In genomic region chrX:53630261-53630660, GRCh38 we compare ENCODE assay signal across 21 cellular contexts. TPM values are rescaled to one million over a fixed set of nuclear protein-coding genes. Genes with fewer than 3 reads are reported as not detected.
A peak's percentile ranks its signal among the peaks of the same experiment; 100 is the strongest.
DNase-seq lines count a peak whose midpoint lies in the region; ATAC-seq and TF ChIP-seq lines count a peak whose summit lies in the region.
"Had no signal": no experiment of that assay in that cellular context is flagged by ENCODE, and none has a peak within 500 bp of the region (broad histone marks: within the 10 kb centered on the region; RNA-seq: fewer than 3 reads in every experiment).

No MANE protein-coding gene starts in this region.

- no CpG with 5 or more reads among the region's 4 CpGs for WGBS in trophoblast cell (ENCODE audit: extremely low coverage, insufficient coverage, insufficient read length)

- H2AFZ ChIP-seq in trophoblast cell (ENCODE audit: insufficient read depth, low read length, poor library complexity), result no peak overlapping the region

- no peak for TF ChIP-seq CTCF in nephron (IDR thresholded peaks at IDR 0.05; ENCODE audit: unreplicated experiment in 3 of 3)

- H3K27me3 ChIP-seq in trophoblast cell (ENCODE audit: insufficient read depth, low read length), result no peaks in the 10 kb centered on the region

- H3K79me1 ChIP-seq in trophoblast cell (ENCODE audit: low read length), result no peaks in the 10 kb centered on the region

- no peaks in the 10 kb centered on the region for H3K9me3 ChIP-seq in T-helper 17 cell (ENCODE audit: control insufficient read depth, low read length, poor library complexity, severe bottlenecking)
- no peaks in the 10 kb centered on the region for H3K9me3 ChIP-seq in trophoblast cell (ENCODE audit: insufficient read depth, low read depth, low read length)

- no peaks in the 10 kb centered on the region for H3K79me2 ChIP-seq in trophoblast cell (ENCODE audit: control insufficient read depth, insufficient read depth, low read length, poor library complexity)

- H2AK5ac ChIP-seq in trophoblast cell (ENCODE audit: low read length), result no peak overlapping the region

- H3K4me3 Mint-ChIP-seq in stimulated activated naive CD8-positive, alpha-beta T cell treated with anti-CD3 and anti-CD28 coated beads, Interleukin-15, Interleukin-2, amounts not matched to agents 100 ng/mL and 50 ng/mL, for 24 hours, result no peak overlapping the region
- no peak overlapping the region for H3K4me3 Mint-ChIP-seq in T-helper 17 cell
- H3K4me3 Mint-ChIP-seq in nephron, result no peak overlapping the region
- H3K4me3 Mint-ChIP-seq: CD4-positive, CD25-positive, alpha-beta regulatory T cell had no signal

- no peak for ATAC-seq in stimulated activated naive CD8-positive, alpha-beta T cell treated with anti-CD3 and anti-CD28 coated beads, Interleukin-15, Interleukin-2, amounts not matched to agents 100 U/mL and 50 U/mL, for 24 hours
- no peak for ATAC-seq in T-helper 17 cell
- no peak for ATAC-seq in HG03097 (IDR thresholded peaks at IDR 0.05; ENCODE audit: low FRiP score, unreplicated experiment)
- no peak for ATAC-seq in HG02623 (IDR thresholded peaks at IDR 0.05; ENCODE audit: unreplicated experiment)
- ATAC-seq: HCT116 had no signal

- no peaks in the 10 kb centered on the region for H3K9me3 Mint-ChIP-seq in stimulated activated naive CD8-positive, alpha-beta T cell treated with anti-CD3 and anti-CD28 coated beads, Interleukin-15, Interleukin-2, amounts not matched to agents 100 ng/mL and 50 ng/mL, for 24 hours
- H3K9me3 Mint-ChIP-seq in nephron, result no peaks in the 10 kb centered on the region
- H3K9me3 Mint-ChIP-seq: CD4-positive, CD25-positive, alpha-beta regulatory T cell had no signal

- H4K12ac ChIP-seq in trophoblast cell (ENCODE audit: low read depth, low read length), result no peak overlapping the region

- H4K91ac ChIP-seq in trophoblast cell (ENCODE audit: low read depth, low read length), result no peak overlapping the region

- DNase-seq in stimulated activated naive CD8-positive, alpha-beta T cell treated with anti-CD3 and anti-CD28 coated beads, Interleukin-15, Interleukin-2, amounts not matched to agents 100 U/mL and 50 U/mL, for 24 hours, result no peak
- DNase-seq in T-helper 17 cell, result no peak
- no peak for DNase-seq in trophoblast cell
- DNase-seq: CD4-positive, CD25-positive, alpha-beta regulatory T cell; DMS 273 treated with DMSO at 0.1 percent for 48 hours; DMS79 treated with DMSO at 0.1 percent for 48 hours; Karpas-422; MV-4-11; NCI-H1105 treated with DMSO at 0.1 percent for 48 hours; NCI-H2029 treated with DMSO at 0.1 percent for 48 hours; NCI-H510A treated with DMSO at 0.1 percent for 48 hours; NCI-H774; NK-92 treated with Interleukin-12 subunit alpha and Interleukin-12 subunit beta, amount 100 ng/mL, for 24 hours; SHP77 treated with DMSO at 0.1 percent for 48 hours had no signal

- no peak overlapping the region for H3K4ac ChIP-seq in trophoblast cell (ENCODE audit: low read depth, low read length)

- H4K8ac ChIP-seq in trophoblast cell (ENCODE audit: low read depth, low read length), result no peak overlapping the region

- H3K23ac ChIP-seq in trophoblast cell (ENCODE audit: low read length), result no peak overlapping the region

- no peak overlapping the region for H3K27ac ChIP-seq in trophoblast cell (ENCODE audit: low read depth, low read length)
- H3K27ac ChIP-seq: RWPE1, SK-N-MC had no signal

- no peaks in the 10 kb centered on the region for H3K27me3 Mint-ChIP-seq in stimulated activated naive CD8-positive, alpha-beta T cell treated with anti-CD3 and anti-CD28 coated beads, Interleukin-15, Interleukin-2, amounts not matched to agents 100 ng/mL and 50 ng/mL, for 24 hours
- H3K27me3 Mint-ChIP-seq in T-helper 17 cell (no peaks in the 10 kb centered on the region), nephron (ENCODE audit: low read depth) (no peaks in the 10 kb centered on the region)
- H3K27me3 Mint-ChIP-seq: CD4-positive, CD25-positive, alpha-beta regulatory T cell had no signal

- no peak overlapping the region for H3K4me2 ChIP-seq in trophoblast cell (ENCODE audit: low read length)

- no peaks in the 10 kb centered on the region for H3K4me1 ChIP-seq in trophoblast cell (ENCODE audit: control insufficient read depth in 1 of 2, insufficient read depth in 2 of 2, low read length in 2 of 2)

- no peak overlapping the region for H2BK12ac ChIP-seq in trophoblast cell (ENCODE audit: low read length)

- H3K36me3 Mint-ChIP-seq in stimulated activated naive CD8-positive, alpha-beta T cell treated with anti-CD3 and anti-CD28 coated beads, Interleukin-15, Interleukin-2, amounts not matched to agents 100 ng/mL and 50 ng/mL, for 24 hours (ENCODE audit: low read depth), result peaks cover 78% of the 10 kb centered on the region
- H3K36me3 Mint-ChIP-seq in T-helper 17 cell (ENCODE audit: low read depth) (no peaks in the 10 kb centered on the region), nephron (ENCODE audit: low read depth) (peaks cover 85% of the 10 kb centered on the region)

- H2BK120ac ChIP-seq in trophoblast cell (ENCODE audit: insufficient read depth, low read length, poor library complexity), result no peak overlapping the region

- H3K14ac ChIP-seq in trophoblast cell (ENCODE audit: low read length), result no peak overlapping the region

- no peak overlapping the region for H3K4me3 ChIP-seq in trophoblast cell (ENCODE audit: low read depth, low read length)
- H3K4me3 ChIP-seq: SK-N-MC had no signal

- peak overlapping the region; percentile 16 for H3K27ac Mint-ChIP-seq in stimulated activated naive CD8-positive, alpha-beta T cell treated with anti-CD3 and anti-CD28 coated beads, Interleukin-15, Interleukin-2, amounts not matched to agents 100 ng/mL and 50 ng/mL, for 24 hours
- H3K27ac Mint-ChIP-seq in T-helper 17 cell (peak overlapping the region; percentile 49), nephron (peak overlapping the region in 2 of 3 experiments; percentile 44 to 69)
- H3K27ac Mint-ChIP-seq: CD4-positive, CD25-positive, alpha-beta regulatory T cell had no signal

- no peak overlapping the region for H3K9ac ChIP-seq in trophoblast cell (ENCODE audit: low read length)

- no peaks in the 10 kb centered on the region for H3K4me1 Mint-ChIP-seq in stimulated activated naive CD8-positive, alpha-beta T cell treated with anti-CD3 and anti-CD28 coated beads, Interleukin-15, Interleukin-2, amounts not matched to agents 100 ng/mL and 50 ng/mL, for 24 hours (ENCODE audit: low read depth)
- H3K4me1 Mint-ChIP-seq in T-helper 17 cell (no peaks in the 10 kb centered on the region), nephron (no peaks in the 10 kb centered on the region)

- no peak overlapping the region for H2BK5ac ChIP-seq in trophoblast cell (ENCODE audit: low read depth, low read length, poor library complexity)

- no peak overlapping the region for H3K18ac ChIP-seq in trophoblast cell (ENCODE audit: low read length)

- peaks cover 8 to 23% of the 10 kb centered on the region in 2 experiments for H3K36me3 ChIP-seq in trophoblast cell (ENCODE audit: control insufficient read depth in 1 of 2, insufficient read depth in 2 of 2, low read length in 2 of 2)

RNA-seq across cellular contexts. Expression of gene HUWE1, which starts 56.3 kb away (rescaled TPM):
- 100 to 1,000 TPM; 211 to 214 TPM for total RNA-seq in T-helper 17 cell
- 57.3 and 60.9 TPM in 2 replicates for polyA plus RNA-seq in trophoblast cell (2013)
